In genomic region chr7:76281706-76282343, GRCh38 we compare ENCODE assay signal across 10 cellular contexts. TPM values are rescaled to one million over a fixed set of nuclear protein-coding genes. Genes with fewer than 3 reads are reported as not detected.
DNase-seq lines count a peak whose midpoint lies in the region; ATAC-seq, FAIRE-seq and TF ChIP-seq lines count a peak whose summit lies in the region.
"Had no signal": no experiment of that assay in that cellular context is flagged by ENCODE, and none has a peak within 500 bp of the region (broad histone marks: within the 10 kb centered on the region; RNA-seq: fewer than 3 reads in every experiment).

No MANE protein-coding gene starts in this region.

- peaks cover 0 to 2% (median 0%) of the 10 kb centered on the region in 7 donors for H3K9me3 Mint-ChIP-seq in naive B cell

- WGBS in A549 (ENCODE audit: missing lambda C conversion rate), result 4% methylated on average over 4 of the region's 36 CpGs
- under 1% methylated on average over 34 of the region's 36 CpGs for WGBS in HUES64

- no peak for FAIRE-seq in A549 (lab: Jason Lieb, UNC)

- peaks cover 47% of the 10 kb centered on the region for H3K27me3 ChIP-seq in HUES64 (ENCODE audit: insufficient read depth, low read length)

- peaks cover 17 to 20% (median 18%) of the 10 kb centered on the region in 3 donors for H3K4me1 Mint-ChIP-seq in naive B cell

- H3K27ac ChIP-seq in A549, result peak overlapping the region; percentile 84
- no peak overlapping the region for H3K27ac ChIP-seq in HUES64 (ENCODE audit: low read depth, low read length)

- TF ChIP-seq RAD21 in A549 (conservative IDR thresholded peaks at IDR 0.05 in 1 of 2, IDR thresholded peaks at IDR 0.05 in 1 of 2), result no peak

- peak in 1 of 2 experiments; percentile 10; a peak in 1 of 6 replicates for ATAC-seq in A549
- no peak for ATAC-seq in naive B cell (ENCODE audit: low read depth in 2 of 2)
- ATAC-seq in GM18498 (IDR thresholded peaks at IDR 0.05; ENCODE audit: unreplicated experiment), result no peak
- ATAC-seq in GM18505 (IDR thresholded peaks at IDR 0.05; ENCODE audit: unreplicated experiment), result no peak

- no peak for TF ChIP-seq POLR2A in A549 (IDR thresholded peaks at IDR 0.05; ENCODE audit: low read length)
- TF ChIP-seq POLR2A in GM18505 (IDR thresholded peaks at IDR 0.05; ENCODE audit: borderline replicate concordance, extremely low read depth, insufficient read depth, insufficient read length), result no peak

- CTCF ChIA-PET in A549 (lab: Yijun Ruan, JAX), result interaction anchor here (0.6 to 32.9 kb wide), 10 partner anchors 9 to 104 kb away, joined by 3 to 764 read pairs (median 7); partner anchors contain the start of gene HSPB1

- H3K9me3 ChIP-seq in A549 (no peaks in the 10 kb centered on the region), HUES64 (ENCODE audit: insufficient read depth, low read depth, low read length) (no peaks in the 10 kb centered on the region)

- peak overlapping the region; percentile 24 to 93 (median 82) for H3K4me3 Mint-ChIP-seq in naive B cell

- H3K4me2 ChIP-seq in A549, result peak overlapping the region; percentile 99

- H3K4me1 ChIP-seq in A549 (peaks cover 19% of the 10 kb centered on the region), HUES64 (ENCODE audit: insufficient read depth, low read length) (peaks cover 11% of the 10 kb centered on the region)

- H3K4me3 ChIP-seq in A549 (peak overlapping the region; percentile 78), HUES64 (ENCODE audit: low read length) (peak overlapping the region; percentile 68), choroid plexus epithelial cell (ENCODE audit: low read depth, low read length) (peak overlapping the region; percentile 37)

- H3K27ac Mint-ChIP-seq in naive B cell, result peak overlapping the region in 1 of 6 donors; percentile 51

- TF ChIP-seq CTCF in A549 (IDR thresholded peaks at IDR 0.05) (no peak), choroid plexus epithelial cell (conservative IDR thresholded peaks at IDR 0.05; ENCODE audit: low read depth, low read length) (no peak)

- no peak overlapping the region for H3K9ac ChIP-seq in HUES64 (ENCODE audit: low read depth, low read length)

- POLR2A ChIA-PET in A549 (lab: Yijun Ruan, JAX), result interaction anchor here (0.5 to 1.8 kb wide), 4 partner anchors 9 to 115 kb away, joined by 4 to 9 read pairs (median 6); no protein-coding TSS in a partner anchor

- peaks cover 27 to 82% (median 75%) of the 10 kb centered on the region in 3 donors for H3K27me3 Mint-ChIP-seq in naive B cell

- H3K36me3 Mint-ChIP-seq in naive B cell, result peaks cover 0 to 9% of the 10 kb centered on the region in 2 donors

- no peak for DNase-seq in A549 (ENCODE audit: low read depth in 1 of 2, low spot score in 1 of 2)
- no peak for DNase-seq in choroid plexus epithelial cell (ENCODE audit: low read depth)
- no peak for DNase-seq in naive B cell
- DNase-seq in NCI-H2107 treated with DMSO at 0.1 percent for 48 hours (lab: John Stamatoyannopoulos, UW; ENCODE audit: unreplicated experiment), result no peak
- no peak for DNase-seq in HuH-7.5 (ENCODE audit: low spot score)
- DNase-seq: cortex of kidney, MV-4-11 had no signal

- no peak for TF ChIP-seq EP300 in A549 (IDR thresholded peaks at IDR 0.05)

- no peaks in the 10 kb centered on the region; the same call in 1 of the 2 replicates for H3K36me3 ChIP-seq in HUES64 (ENCODE audit: insufficient read depth, low read length)

TF ChIP-seq in A549, 52 proteins besides CTCF, POLR2A, EP300 and RAD21:
- no peak for TF ChIP-seq NPAS2 (CRISPR knock-in tag; IDR thresholded peaks at IDR 0.05; ENCODE audit: borderline replicate concordance)
- TF ChIP-seq BHLHE40 (IDR thresholded peaks at IDR 0.05; ENCODE audit: low read depth, low read length), result no peak
- TF ChIP-seq ZFP36 (IDR thresholded peaks at IDR 0.05; ENCODE audit: borderline replicate concordance, partially characterized antibody), result no peak
- no peak for TF ChIP-seq KDM1A (IDR thresholded peaks at IDR 0.05; ENCODE audit: low read depth)
- TF ChIP-seq E2F6 (IDR thresholded peaks at IDR 0.05; ENCODE audit: borderline replicate concordance, low read depth), result no peak
- TF ChIP-seq, protein P1, sequence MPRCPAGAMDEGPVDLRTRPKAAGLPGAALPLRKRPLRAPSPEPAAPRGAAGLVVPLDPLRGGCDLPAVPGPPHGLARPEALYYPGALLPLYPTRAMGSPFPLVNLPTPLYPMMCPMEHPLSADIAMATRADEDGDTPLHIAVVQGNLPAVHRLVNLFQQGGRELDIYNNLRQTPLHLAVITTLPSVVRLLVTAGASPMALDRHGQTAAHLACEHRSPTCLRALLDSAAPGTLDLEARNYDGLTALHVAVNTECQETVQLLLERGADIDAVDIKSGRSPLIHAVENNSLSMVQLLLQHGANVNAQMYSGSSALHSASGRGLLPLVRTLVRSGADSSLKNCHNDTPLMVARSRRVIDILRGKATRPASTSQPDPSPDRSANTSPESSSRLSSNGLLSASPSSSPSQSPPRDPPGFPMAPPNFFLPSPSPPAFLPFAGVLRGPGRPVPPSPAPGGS (IDR thresholded peaks at IDR 0.05), result no peak
- TF ChIP-seq KDM5A (IDR thresholded peaks at IDR 0.05), result no peak
- TF ChIP-seq, protein P2, sequence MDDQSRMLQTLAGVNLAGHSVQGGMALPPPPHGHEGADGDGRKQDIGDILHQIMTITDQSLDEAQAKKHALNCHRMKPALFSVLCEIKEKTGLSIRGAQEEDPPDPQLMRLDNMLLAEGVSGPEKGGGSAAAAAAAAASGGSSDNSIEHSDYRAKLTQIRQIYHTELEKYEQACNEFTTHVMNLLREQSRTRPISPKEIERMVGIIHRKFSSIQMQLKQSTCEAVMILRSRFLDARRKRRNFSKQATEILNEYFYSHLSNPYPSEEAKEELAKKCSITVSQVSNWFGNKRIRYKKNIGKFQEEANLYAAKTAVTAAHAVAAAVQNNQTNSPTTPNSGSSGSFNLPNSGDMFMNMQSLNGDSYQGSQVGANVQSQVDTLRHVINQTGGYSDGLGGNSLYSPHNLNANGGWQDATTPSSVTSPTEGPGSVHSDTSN (IDR thresholded peaks at IDR 0.05), result no peak
- no peak for TF ChIP-seq FOXS1 (CRISPR knock-in tag; IDR thresholded peaks at IDR 0.05)
- TF ChIP-seq, protein P3, sequence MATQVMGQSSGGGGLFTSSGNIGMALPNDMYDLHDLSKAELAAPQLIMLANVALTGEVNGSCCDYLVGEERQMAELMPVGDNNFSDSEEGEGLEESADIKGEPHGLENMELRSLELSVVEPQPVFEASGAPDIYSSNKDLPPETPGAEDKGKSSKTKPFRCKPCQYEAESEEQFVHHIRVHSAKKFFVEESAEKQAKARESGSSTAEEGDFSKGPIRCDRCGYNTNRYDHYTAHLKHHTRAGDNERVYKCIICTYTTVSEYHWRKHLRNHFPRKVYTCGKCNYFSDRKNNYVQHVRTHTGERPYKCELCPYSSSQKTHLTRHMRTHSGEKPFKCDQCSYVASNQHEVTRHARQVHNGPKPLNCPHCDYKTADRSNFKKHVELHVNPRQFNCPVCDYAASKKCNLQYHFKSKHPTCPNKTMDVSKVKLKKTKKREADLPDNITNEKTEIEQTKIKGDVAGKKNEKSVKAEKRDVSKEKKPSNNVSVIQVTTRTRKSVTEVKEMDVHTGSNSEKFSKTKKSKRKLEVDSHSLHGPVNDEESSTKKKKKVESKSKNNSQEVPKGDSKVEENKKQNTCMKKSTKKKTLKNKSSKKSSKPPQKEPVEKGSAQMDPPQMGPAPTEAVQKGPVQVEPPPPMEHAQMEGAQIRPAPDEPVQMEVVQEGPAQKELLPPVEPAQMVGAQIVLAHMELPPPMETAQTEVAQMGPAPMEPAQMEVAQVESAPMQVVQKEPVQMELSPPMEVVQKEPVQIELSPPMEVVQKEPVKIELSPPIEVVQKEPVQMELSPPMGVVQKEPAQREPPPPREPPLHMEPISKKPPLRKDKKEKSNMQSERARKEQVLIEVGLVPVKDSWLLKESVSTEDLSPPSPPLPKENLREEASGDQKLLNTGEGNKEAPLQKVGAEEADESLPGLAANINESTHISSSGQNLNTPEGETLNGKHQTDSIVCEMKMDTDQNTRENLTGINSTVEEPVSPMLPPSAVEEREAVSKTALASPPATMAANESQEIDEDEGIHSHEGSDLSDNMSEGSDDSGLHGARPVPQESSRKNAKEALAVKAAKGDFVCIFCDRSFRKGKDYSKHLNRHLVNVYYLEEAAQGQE (IDR thresholded peaks at IDR 0.05), result no peak

RNA-seq across cellular contexts. Expression of gene HSPB1, which starts 20.6 kb away (rescaled TPM):
- 185 and 209 TPM in 2 replicates for polyA plus RNA-seq in A549 (2011; rRNA removed)
- 1,409 and 1,648 TPM in 2 replicates for polyA plus RNA-seq in A549 (2012; cell fraction: cytosol; rRNA removed)
- polyA plus RNA-seq in A549 (2012; cell fraction: nucleus; rRNA removed), result 1,259 and 1,748 TPM in 2 replicates
- 547 to 666 TPM (median 620 TPM) in 3 replicates for polyA plus RNA-seq in A549 (2017; fragmentation: RNase III; extraction: RNeasy Plus Mini Kit Qiagen cat#74134 plus additional on column Dnase treatment)
- polyA minus RNA-seq in A549 (2011; rRNA and poly(A)+ RNA removed), result 41.9 and 74.6 TPM in 2 replicates
- polyA plus RNA-seq in HUES64 (2013, experiment 1 of 2), result 203 TPM
- polyA plus RNA-seq in HUES64 (2013, experiment 2 of 2), result 252 TPM
- polyA plus RNA-seq in naive B cell (ENCODE audit: low read depth in 6 of 6), result 10 to 100 TPM; 24.3 to 55.2 (median 45.3) TPM
